ENCODE assay signal across 32 cellular contexts in the genomic region with DNA sequence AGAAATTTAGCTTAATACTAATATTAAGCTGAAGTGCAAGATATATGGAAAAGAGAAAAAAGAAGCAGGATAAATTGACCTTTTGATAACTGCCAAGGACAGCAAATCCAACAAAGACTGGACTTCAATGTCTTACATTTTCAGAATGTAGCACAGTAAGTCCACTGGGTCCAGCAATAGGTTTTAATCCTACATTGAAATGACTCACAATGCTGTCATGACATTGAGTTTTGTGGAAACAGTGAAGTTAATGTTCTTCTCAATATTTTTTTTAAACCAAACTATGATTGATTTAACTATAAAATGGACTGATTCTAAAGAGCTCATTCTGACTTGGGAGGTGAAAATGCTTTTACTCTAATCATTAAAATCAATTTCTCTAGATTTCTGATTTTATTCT.
"Had no signal": no experiment of that assay in that cellular context is flagged by ENCODE, and none has a peak within 500 bp of the region (broad histone marks: within the 10 kb centered on the region; RNA-seq: fewer than 3 reads in every experiment).

No MANE protein-coding gene starts in this region.

- H3K4me1 Mint-ChIP-seq: activated naive CD4-positive, alpha-beta T cell treated with anti-CD3 and anti-CD28 coated beads, Interleukin-2, amount 10 ng/mL, durations not matched to agents 7 days and 5 days; activated naive CD8-positive, alpha-beta T cell treated with anti-CD3 and anti-CD28 coated beads, Interleukin-2, amount 10 ng/mL, durations not matched to agents 7 days and 5 days; central memory CD8-positive, alpha-beta T cell; stimulated activated naive CD8-positive, alpha-beta T cell treated with anti-CD3 and anti-CD28 coated beads, Interleukin-15, amount 100 ng/mL, for 72 hours; T-cell had no signal

- H3K4me1 ChIP-seq: breast epithelium, esophagus squamous epithelium, left ventricle myocardium inferior, right lobe of liver, vagina had no signal

- H3K4me3 ChIP-seq: breast epithelium, esophagus squamous epithelium, left ventricle myocardium inferior, lung, mucosa of descending colon, right lobe of liver, skin epidermis, vagina had no signal

- ATAC-seq: mucosa of descending colon; natural killer cell treated with Interleukin-12 subunit alpha and Interleukin-12 subunit beta and Interleukin-15 and Interleukin-18, amount 100 ng/mL, for 72 hours; right lobe of liver; stimulated activated naive CD8-positive, alpha-beta T cell treated with anti-CD3 and anti-CD28 coated beads, Interleukin-15, amount 100 ng/mL, for 72 hours; T-cell had no signal

- H3K9me3 Mint-ChIP-seq: type B pancreatic cell had no signal

- H3K27me3 ChIP-seq: breast epithelium, esophagus squamous epithelium, right lobe of liver, vagina had no signal

- H3K4me3 Mint-ChIP-seq: activated naive CD4-positive, alpha-beta T cell treated with anti-CD3 and anti-CD28 coated beads, Interleukin-2, amount 10 ng/mL, durations not matched to agents 7 days and 5 days; activated naive CD8-positive, alpha-beta T cell treated with anti-CD3 and anti-CD28 coated beads, Interleukin-2, amount 10 ng/mL, durations not matched to agents 7 days and 5 days; activated T-cell treated with anti-CD3 and anti-CD28 coated beads, Interleukin-2, amount 50 U/mL, for 24 hours; central memory CD8-positive, alpha-beta T cell; natural killer cell treated with Interleukin-12 subunit alpha and Interleukin-12 subunit beta and Interleukin-15 and Interleukin-18, amount 100 ng/mL, for 72 hours; stimulated activated naive CD8-positive, alpha-beta T cell treated with anti-CD3 and anti-CD28 coated beads, Interleukin-15, amount 100 ng/mL, for 72 hours; T-cell; type B pancreatic cell had no signal

- H3K27me3 Mint-ChIP-seq: activated naive CD4-positive, alpha-beta T cell treated with anti-CD3 and anti-CD28 coated beads, Interleukin-2, amount 10 ng/mL, durations not matched to agents 7 days and 5 days; activated naive CD8-positive, alpha-beta T cell treated with anti-CD3 and anti-CD28 coated beads, Interleukin-2, amount 10 ng/mL, durations not matched to agents 7 days and 5 days; activated T-cell treated with anti-CD3 and anti-CD28 coated beads, Interleukin-2, amount 50 U/mL, for 24 hours; central memory CD8-positive, alpha-beta T cell; natural killer cell treated with Interleukin-12 subunit alpha and Interleukin-12 subunit beta and Interleukin-15 and Interleukin-18, amount 100 ng/mL, for 72 hours; stimulated activated naive CD8-positive, alpha-beta T cell treated with anti-CD3 and anti-CD28 coated beads, Interleukin-15, amount 100 ng/mL, for 72 hours; T-cell; type B pancreatic cell had no signal

- H3K9me3 ChIP-seq: breast epithelium, esophagus squamous epithelium, right lobe of liver, vagina had no signal

- H3K27ac ChIP-seq: breast epithelium, epithelial cell of prostate, esophagus squamous epithelium, left ventricle myocardium inferior, right lobe of liver, skin epidermis, vagina had no signal

- H3K27ac Mint-ChIP-seq: activated naive CD4-positive, alpha-beta T cell treated with anti-CD3 and anti-CD28 coated beads, Interleukin-2, amount 10 ng/mL, durations not matched to agents 7 days and 5 days; activated naive CD8-positive, alpha-beta T cell treated with anti-CD3 and anti-CD28 coated beads, Interleukin-2, amount 10 ng/mL, durations not matched to agents 7 days and 5 days; activated T-cell treated with anti-CD3 and anti-CD28 coated beads, Interleukin-2, amount 50 U/mL, for 24 hours; natural killer cell treated with Interleukin-12 subunit alpha and Interleukin-12 subunit beta and Interleukin-15 and Interleukin-18, amount 100 ng/mL, for 72 hours; stimulated activated naive CD8-positive, alpha-beta T cell treated with anti-CD3 and anti-CD28 coated beads, Interleukin-15, amount 100 ng/mL, for 72 hours; T-cell; type B pancreatic cell had no signal

- H3K36me3 ChIP-seq: breast epithelium, esophagus squamous epithelium, left ventricle myocardium inferior, right lobe of liver, vagina had no signal

- H3K36me3 Mint-ChIP-seq: activated naive CD4-positive, alpha-beta T cell treated with anti-CD3 and anti-CD28 coated beads, Interleukin-2, amount 10 ng/mL, durations not matched to agents 7 days and 5 days; activated naive CD8-positive, alpha-beta T cell treated with anti-CD3 and anti-CD28 coated beads, Interleukin-2, amount 10 ng/mL, durations not matched to agents 7 days and 5 days; natural killer cell treated with Interleukin-12 subunit alpha and Interleukin-12 subunit beta and Interleukin-15 and Interleukin-18, amount 100 ng/mL, for 72 hours; T-cell; type B pancreatic cell had no signal

- DNase-seq: activated CD4-positive, alpha-beta T cell treated with anti-CD3 and anti-CD28 coated beads for 48 hours; activated CD4-positive, alpha-beta T cell treated with anti-CD3 and anti-CD28 coated beads, Interleukin-2, amount 50 U/mL, for 48 hours; activated CD4-positive, CD25-positive, alpha-beta regulatory T cell; activated CD8-positive, alpha-beta memory T cell treated with anti-CD3 and anti-CD28 coated beads, Interleukin-2, amount 50 U/mL, for 4 hours; activated gamma-delta T cell; activated naive CD4-positive, alpha-beta T cell treated with anti-CD3 and anti-CD28 coated beads, Interleukin-2, amount 10 ng/mL, durations not matched to agents 7 days and 5 days; activated naive CD8-positive, alpha-beta T cell treated with anti-CD3 and anti-CD28 coated beads, Interleukin-2, amount 10 ng/mL, durations not matched to agents 7 days and 5 days; activated T-cell treated with anti-CD3 and anti-CD28 coated beads, Interleukin-2, amount 50 U/mL, for 24 hours; amniotic stem cell; effector CD8-positive, alpha-beta T cell; esophagus squamous epithelium; kidney glomerular epithelial cell; left ventricle myocardium inferior; mesendoderm; mucosa of descending colon; right lobe of liver; stimulated activated CD4-positive, alpha-beta T cell treated with anti-CD3 and anti-CD28 coated beads, Interleukin-12 subunit alpha, Interleukin-12 subunit beta, amount 100 ng/mL, for 4 hours; stimulated activated CD4-positive, alpha-beta T cell treated with anti-CD3 and anti-CD28 coated beads, Interleukin-4, amount 100 ng/mL, for 1 hour; stimulated activated naive CD8-positive, alpha-beta T cell treated with anti-CD3 and anti-CD28 coated beads, Interleukin-15, amount 100 ng/mL, for 72 hours; substantia nigra; T-cell had no signal

- FAIRE-seq: astrocyte, endometrium, frontal cortex had no signal
